14 cellular contexts compared by ENCODE assay signal in the genomic region with DNA sequence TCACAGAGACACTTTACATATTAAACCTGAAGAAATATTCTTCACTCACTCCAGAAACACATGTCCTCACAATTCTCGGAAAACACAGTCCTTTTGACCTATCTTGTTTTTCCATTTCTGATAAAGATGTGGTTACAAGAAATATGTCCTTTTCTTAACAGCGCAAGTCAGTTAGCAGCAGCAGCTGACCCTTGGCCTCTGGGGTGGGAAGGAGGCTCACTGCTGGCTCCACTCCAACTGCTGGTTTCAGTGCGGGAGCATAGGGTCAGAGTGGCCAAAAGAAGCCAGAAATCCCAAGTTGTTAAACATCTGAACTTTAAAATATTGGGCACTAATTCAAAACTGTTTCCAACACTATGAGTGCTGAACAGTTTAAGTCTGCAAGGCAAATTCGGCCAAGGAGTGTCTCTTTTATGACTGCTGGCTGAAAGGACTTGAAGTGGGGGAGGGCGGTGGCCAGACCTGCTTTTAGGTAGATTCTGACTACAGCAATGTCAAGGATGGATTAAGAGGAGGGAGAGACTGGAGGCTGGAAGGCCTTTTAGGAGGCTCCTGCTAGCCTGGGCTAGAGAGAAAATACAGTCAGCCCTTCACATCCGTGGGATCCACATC. TPM values are rescaled to one million over a fixed set of nuclear protein-coding genes. Genes with fewer than 3 reads are reported as not detected.
A peak's percentile ranks its signal among the peaks of the same experiment; 100 is the strongest.
DNase-seq lines count a peak whose midpoint lies in the region; ATAC-seq, FAIRE-seq and TF ChIP-seq lines count a peak whose summit lies in the region.
"Had no signal": no experiment of that assay in that cellular context is flagged by ENCODE, and none has a peak within 500 bp of the region (broad histone marks: within the 10 kb centered on the region; RNA-seq: fewer than 3 reads in every experiment).

No MANE protein-coding gene starts in this region.

- WGBS in right lobe of liver (ENCODE audit: insufficient coverage, low coverage, low lambda C conversion rate, missing lambda C conversion rate), result 35% methylated on average over 6 of the region's 6 CpGs

- H3K27me3 ChIP-seq in right lobe of liver (no peaks in the 10 kb centered on the region), subcutaneous abdominal adipose tissue (ENCODE audit: control insufficient read depth in 5 of 5, insufficient read depth in 4 of 5, low read length in 5 of 5) (no peaks in the 10 kb centered on the region)

- no peaks in the 10 kb centered on the region for H3K9me3 Mint-ChIP-seq in stimulated activated effector memory CD8-positive, alpha-beta T cell treated with anti-CD3 and anti-CD28 coated beads, Interleukin-12 subunit alpha, Interleukin-12 subunit beta, amount 100 ng/mL, for 72 hours
- H3K9me3 Mint-ChIP-seq: activated T-cell treated with anti-CD3 and anti-CD28 coated beads, Interleukin-2, amount 50 U/mL, for 72 hours; WTC11 had no signal

- peak; percentile 27 for FAIRE-seq in RCC 7860 (lab: Jason Lieb, UNC)
- FAIRE-seq: G401.6 had no signal

- H3K36me3 ChIP-seq in right lobe of liver, result peaks cover 0 to 17% (median 6%) of the 10 kb centered on the region in 4 donors
- peaks cover 0 to 31% (median 23%) of the 10 kb centered on the region in 5 donors for H3K36me3 ChIP-seq in subcutaneous abdominal adipose tissue (ENCODE audit: control insufficient read depth in 5 of 5, insufficient read depth in 5 of 5, low read length in 5 of 5)

- H3K27ac ChIP-seq in right lobe of liver, result peak overlapping the region in 2 of 3 donors; percentile 46 to 53
- H3K27ac ChIP-seq in subcutaneous abdominal adipose tissue (ENCODE audit: low read depth, low read length), result peak overlapping the region; percentile 78

- no peak for TF ChIP-seq POLR2A in right lobe of liver (IDR thresholded peaks at IDR 0.05)

- H3K4me3 Mint-ChIP-seq in stimulated activated effector memory CD8-positive, alpha-beta T cell treated with anti-CD3 and anti-CD28 coated beads, Interleukin-12 subunit alpha, Interleukin-12 subunit beta, amount 100 ng/mL, for 72 hours, result no peak overlapping the region
- H3K4me3 Mint-ChIP-seq: activated T-cell treated with anti-CD3 and anti-CD28 coated beads, Interleukin-2, amount 50 U/mL, for 72 hours; WTC11 had no signal

- H3K9me3 ChIP-seq in right lobe of liver, result no peaks in the 10 kb centered on the region
- no peaks in the 10 kb centered on the region for H3K9me3 ChIP-seq in subcutaneous abdominal adipose tissue (ENCODE audit: control insufficient read depth in 5 of 5, low read length in 5 of 5)

- no peak overlapping the region for H3K27ac Mint-ChIP-seq in stimulated activated effector memory CD8-positive, alpha-beta T cell treated with anti-CD3 and anti-CD28 coated beads, Interleukin-12 subunit alpha, Interleukin-12 subunit beta, amount 100 ng/mL, for 72 hours
- H3K27ac Mint-ChIP-seq: activated T-cell treated with anti-CD3 and anti-CD28 coated beads, Interleukin-2, amount 50 U/mL, for 72 hours; WTC11 had no signal

- DNase-seq in RCC 7860 (ENCODE audit: low spot score) (no peak), fibroblast of peridontal ligament (ENCODE audit: extremely low read depth) (peak; percentile 19), right lobe of liver (peak; percentile 81 to 82 (median 82)), inferior parietal cortex (ENCODE audit: extremely low spot score) (no peak), head of caudate nucleus (no peak)
- no peak for DNase-seq in stimulated activated effector memory CD8-positive, alpha-beta T cell treated with anti-CD3 and anti-CD28 coated beads, Interleukin-12 subunit alpha, Interleukin-12 subunit beta, amount 100 ng/mL, for 72 hours (ENCODE audit: low spot score in 2 of 2)
- DNase-seq in activated naive CD4-positive, alpha-beta T cell (lab: John Stamatoyannopoulos, UW), result no peak
- DNase-seq: activated T-cell treated with anti-CD3 and anti-CD28 coated beads, Interleukin-2, amount 50 U/mL, for 72 hours; effector memory CD4-positive, alpha-beta T cell; NCI-H1417 treated with DMSO at 0.1 percent for 48 hours; NCI-H748 treated with DMSO at 0.1 percent for 48 hours had no signal

- no peaks in the 10 kb centered on the region for H3K4me1 Mint-ChIP-seq in stimulated activated effector memory CD8-positive, alpha-beta T cell treated with anti-CD3 and anti-CD28 coated beads, Interleukin-12 subunit alpha, Interleukin-12 subunit beta, amount 100 ng/mL, for 72 hours

- ATAC-seq in right lobe of liver, result peak; percentile 26 to 45 (median 39)
- no peak for ATAC-seq in stimulated activated effector memory CD8-positive, alpha-beta T cell treated with anti-CD3 and anti-CD28 coated beads, Interleukin-12 subunit alpha, Interleukin-12 subunit beta, amount 100 ng/mL, for 72 hours
- ATAC-seq: activated T-cell treated with anti-CD3 and anti-CD28 coated beads, Interleukin-2, amount 50 U/mL, for 72 hours; WTC11 had no signal

- no peak for TF ChIP-seq CTCF in right lobe of liver (IDR thresholded peaks at IDR 0.05)

- peak overlapping the region in 3 of 5 donors; percentile 48 to 69 (median 48) for H3K9ac ChIP-seq in subcutaneous abdominal adipose tissue (ENCODE audit: low read length in 5 of 5)

- H3K36me3 Mint-ChIP-seq in stimulated activated effector memory CD8-positive, alpha-beta T cell treated with anti-CD3 and anti-CD28 coated beads, Interleukin-12 subunit alpha, Interleukin-12 subunit beta, amount 100 ng/mL, for 72 hours, result peaks cover 12% of the 10 kb centered on the region
- H3K36me3 Mint-ChIP-seq: WTC11 had no signal

- no peak overlapping the region for H3K4me3 ChIP-seq in right lobe of liver
- H3K4me3 ChIP-seq in subcutaneous abdominal adipose tissue (ENCODE audit: low read depth in 1 of 5, low read length in 5 of 5), result peak overlapping the region in 1 of 5 donors; percentile 37

- H3K4me1 ChIP-seq in right lobe of liver, result peaks cover 2 to 60% (median 35%) of the 10 kb centered on the region in 4 donors
- H3K4me1 ChIP-seq in subcutaneous abdominal adipose tissue (ENCODE audit: control insufficient read depth in 5 of 5, insufficient read depth in 5 of 5, low read length in 5 of 5), result peaks cover 18 to 64% (median 56%) of the 10 kb centered on the region in 5 donors

- intact Hi-C loops in right lobe of liver (cut with DNase I) (loop anchor here in 1 of 2 donors (10.0 kb wide), 2 partner anchors 64 to 176 kb away; a partner anchor contains a TSS), head of caudate nucleus (cut with DNase I) (no loop called here)

RNA-seq across cellular contexts. Expression of a gene that starts 12.3 kb away (rescaled TPM):
- 10 to 100 TPM; 29.1 to 62.7 (median 50.0) TPM for total RNA-seq in right lobe of liver

RNA-seq across cellular contexts. Expression of a gene that starts 31.0 kb away (rescaled TPM):
- total RNA-seq in right lobe of liver, result 1 to 10 TPM; 3.9 to 7.4 (median 6.4) TPM

RNA-seq across cellular contexts. Expression of a gene that starts 50.0 kb away (rescaled TPM):
- total RNA-seq in right lobe of liver, result 10 to 100 TPM; 13.7 to 22.3 (median 17.3) TPM

RNA-seq across cellular contexts. Expression of a gene that starts 51.0 kb away (rescaled TPM):
- 100 to 1,000 TPM; 144 to 182 (median 161) TPM for total RNA-seq in right lobe of liver

RNA-seq across cellular contexts. Expression of a gene that starts 58.0 kb away (rescaled TPM):
- 10 to 100 TPM in 5 of 6 experiments, 1 to 10 TPM in 1; 7.2 to 26.1 (median 21.0) TPM for total RNA-seq in right lobe of liver

Comparison
In these comparisons a context has a peak if more than half of its experiments do, and no peak if none do; other contexts are left out.
1. DNase-seq: peak in fibroblast of peridontal ligament (single experiment) and right lobe of liver (3 of 3); none in RCC 7860 (single experiment), inferior parietal cortex (single experiment), head of caudate nucleus (0 of 42), stimulated activated effector memory CD8-positive, alpha-beta T cell treated with anti-CD3 and anti-CD28 coated beads, Interleukin-12 subunit alpha, Interleukin-12 subunit beta, amount 100 ng/mL, for 72 hours (0 of 2) and activated naive CD4-positive, alpha-beta T cell (0 of 4).